ENCODE assay signal across 12 cellular contexts in the genomic region with DNA sequence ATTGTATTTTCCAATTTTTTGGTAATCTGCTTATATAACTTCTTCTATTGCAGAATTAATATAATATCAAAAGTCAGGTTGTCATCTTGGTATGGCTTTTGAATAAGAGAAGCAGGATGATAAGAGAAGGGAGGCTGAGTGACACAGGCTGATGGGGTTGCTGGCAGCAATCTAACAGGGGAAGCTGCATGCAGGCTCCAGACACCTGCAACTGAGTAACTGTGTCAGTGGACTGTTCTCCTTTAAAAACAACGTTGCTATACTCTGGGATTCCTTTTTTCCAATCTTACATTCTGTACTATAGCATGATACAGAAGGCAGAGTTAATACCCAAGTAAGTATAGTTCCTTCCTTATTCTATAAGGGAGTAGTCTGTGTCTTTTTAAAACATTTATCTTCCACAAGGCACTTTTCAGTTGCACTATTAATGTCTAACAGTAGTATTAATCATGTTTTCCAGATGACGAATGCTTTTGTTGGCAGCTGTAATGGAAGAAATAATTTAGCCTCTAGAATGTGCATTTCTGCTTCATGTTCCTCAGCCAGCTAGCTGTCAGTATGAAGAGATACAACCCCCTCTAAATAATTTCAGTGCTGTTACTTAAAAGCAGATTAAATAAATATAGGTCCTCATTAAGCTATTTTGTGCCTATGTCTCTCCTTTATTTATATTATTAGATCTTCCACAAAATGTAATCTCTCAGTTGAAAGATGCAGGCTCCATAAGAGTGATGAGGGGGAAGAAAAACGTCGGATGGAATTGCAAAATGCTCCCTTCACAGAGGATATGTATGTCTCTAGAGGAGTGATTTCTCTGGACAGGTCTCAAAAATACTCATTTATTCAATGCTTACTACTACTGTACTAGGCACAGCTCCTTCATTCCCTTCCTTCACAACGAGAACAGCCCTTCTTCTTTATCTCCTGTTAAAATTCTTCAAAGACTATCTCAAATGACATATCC. TPM values are rescaled to one million over a fixed set of nuclear protein-coding genes. Genes with fewer than 3 reads are reported as not detected.
DNase-seq lines count a peak whose midpoint lies in the region; ATAC-seq and TF ChIP-seq lines count a peak whose summit lies in the region.
"Had no signal": no experiment of that assay in that cellular context is flagged by ENCODE, and none has a peak within 500 bp of the region (broad histone marks: within the 10 kb centered on the region; RNA-seq: fewer than 3 reads in every experiment).

No MANE protein-coding gene starts in this region.

- DNase-seq in MCF 10A (ENCODE audit: unreplicated experiment), result peak; percentile 11
- DNase-seq in mammary epithelial cell, result no peak
- DNase-seq in dermis microvascular lymphatic vessel endothelial cell (ENCODE audit: low read depth in 2 of 2), result peak; percentile 81 to 86
- no peak for DNase-seq in left lobe of liver (ENCODE audit: low spot score)
- DNase-seq in uterus, result no peak
- no peak for DNase-seq in endothelial cell (ENCODE audit: low spot score)
- no peak for DNase-seq in activated T-cell treated with anti-CD3 and anti-CD28 coated beads, Interleukin-2, amount 50 U/mL, for 48 hours
- DNase-seq: activated CD4-positive, alpha-beta T cell treated with anti-CD3 and anti-CD28 coated beads, Interleukin-2, amount 50 U/mL, for 48 hours; stimulated activated CD4-positive, alpha-beta T cell treated with anti-CD3 and anti-CD28 coated beads, Interleukin-2, amount 100 ng/mL, for 48 hours; upper lobe of left lung had no signal

- H3K9ac ChIP-seq in mammary epithelial cell (ENCODE audit: insufficient read depth, low read length), result no peak overlapping the region

- H3K27ac Mint-ChIP-seq in MCF 10A (ENCODE audit: low read depth, unreplicated experiment), result no peak overlapping the region
- no peak overlapping the region for H3K27ac Mint-ChIP-seq in endothelial cell (ENCODE audit: unreplicated experiment)

- no peaks in the 10 kb centered on the region for H3K9me3 Mint-ChIP-seq in MCF 10A (ENCODE audit: unreplicated experiment)
- H3K9me3 Mint-ChIP-seq in endothelial cell (ENCODE audit: unreplicated experiment), result no peaks in the 10 kb centered on the region

- POLR2A ChIA-PET in MCF 10A (lab: Yijun Ruan, JAX), result interaction anchor here (0.6 to 0.8 kb wide), 2 partner anchors 10 to 123 kb away, joined by 3 read pairs; no protein-coding TSS in a partner anchor

- H3K4me3 Mint-ChIP-seq in MCF 10A (ENCODE audit: unreplicated experiment) (no peak overlapping the region), endothelial cell (ENCODE audit: unreplicated experiment) (no peak overlapping the region)

- H3K27ac ChIP-seq in mammary epithelial cell (ENCODE audit: insufficient read depth, low read depth, low read length) (no peak overlapping the region), uterus (peak overlapping the region; percentile 37 to 46)
- H3K27ac ChIP-seq: foreskin keratinocyte, upper lobe of left lung had no signal

- no peak for TF ChIP-seq POLR2A in uterus (IDR thresholded peaks at IDR 0.05)

- no TSS peak for BruUV-seq in MCF 10A (replicated peaks; lab: Mats Ljungman, UMichigan)
- no TSS peak for BruUV-seq in mammary epithelial cell (replicated peaks; lab: Mats Ljungman, UMichigan)

- in situ Hi-C loops in mammary epithelial cell (cut with MboI; ENCODE audit: low sequenced_read_pairs in 2 of 2), result no loop called here

- H3K4me3 ChIP-seq in mammary epithelial cell (replicated peaks in 1 of 3; ENCODE audit: insufficient read depth in 1 of 3, low read depth in 2 of 3, low read length in 3 of 3) (no peak overlapping the region), uterus (no peak overlapping the region)
- H3K4me3 ChIP-seq: upper lobe of left lung had no signal

- peaks cover 8% of the 10 kb centered on the region for H3K36me3 Mint-ChIP-seq in MCF 10A (ENCODE audit: insufficient read depth, unreplicated experiment)
- peaks cover 16% of the 10 kb centered on the region for H3K36me3 Mint-ChIP-seq in endothelial cell (ENCODE audit: low read depth, unreplicated experiment)

- H3K36me3 ChIP-seq in mammary epithelial cell (ENCODE audit: insufficient read depth, low read length), result no peaks in the 10 kb centered on the region
- no peaks in the 10 kb centered on the region for H3K36me3 ChIP-seq in uterus

- 59% methylated on average over 5 of the region's 5 CpGs for WGBS in mammary epithelial cell (ENCODE audit: low coverage, missing lambda C conversion rate)

- no peak for TF ChIP-seq CTCF in MCF 10A (IDR thresholded peaks at IDR 0.05; ENCODE audit: unreplicated experiment)
- TF ChIP-seq CTCF in mammary epithelial cell (conservative IDR thresholded peaks at IDR 0.05 in 1 of 2, IDR thresholded peaks at IDR 0.05 in 1 of 2; ENCODE audit: extremely low read depth in 1 of 2, insufficient read depth in 1 of 2, low read depth in 1 of 2, low read length in 2 of 2), result no peak
- TF ChIP-seq CTCF in uterus (IDR thresholded peaks at IDR 0.05), result no peak
- TF ChIP-seq CTCF in endothelial cell (IDR thresholded peaks at IDR 0.05; ENCODE audit: unreplicated experiment), result no peak

- no peaks in the 10 kb centered on the region for H4K20me1 ChIP-seq in mammary epithelial cell (ENCODE audit: insufficient read depth, low read length)

- intact Hi-C loops in MCF 10A (cut with micrococcal nuclease) (no loop called here), mammary epithelial cell (cut with micrococcal nuclease) (no loop called here), uterus (cut with DNase I; ENCODE audit: low total_unique reads) (no loop called here)

- H3K79me2 ChIP-seq in mammary epithelial cell (ENCODE audit: insufficient read depth, low read length), result no peaks in the 10 kb centered on the region

- CTCF ChIA-PET in MCF 10A (lab: Yijun Ruan, JAX) (interaction anchor here (0.6 kb wide), 1 partner anchor 379 kb away, joined by 3 read pairs; no protein-coding TSS in a partner anchor), mammary epithelial cell (lab: Charles Lee; ENCODE audit: low non-redundant PET) (no interaction called here)

- H3K4me1 Mint-ChIP-seq in MCF 10A (ENCODE audit: insufficient read depth, unreplicated experiment) (peaks cover 11% of the 10 kb centered on the region), endothelial cell (ENCODE audit: unreplicated experiment) (peaks cover 4% of the 10 kb centered on the region)

- no peaks in the 10 kb centered on the region for H3K9me3 ChIP-seq in mammary epithelial cell (replicated peaks; ENCODE audit: insufficient read depth, low read length)
- no peaks in the 10 kb centered on the region for H3K9me3 ChIP-seq in uterus
- H3K9me3 ChIP-seq: upper lobe of left lung had no signal

- H3K4me2 ChIP-seq in mammary epithelial cell (ENCODE audit: insufficient read depth, low read depth, low read length), result no peak overlapping the region

- no peaks in the 10 kb centered on the region for H3K4me1 ChIP-seq in mammary epithelial cell (ENCODE audit: insufficient read depth, low read length)
- peaks cover 4 to 6% of the 10 kb centered on the region in 2 donors for H3K4me1 ChIP-seq in uterus
- H3K4me1 ChIP-seq: foreskin keratinocyte had no signal

- dilution Hi-C loops in mammary epithelial cell (cut with HindIII; ENCODE audit: low sequenced_read_pairs), result no loop called here

- H2AFZ ChIP-seq in mammary epithelial cell (ENCODE audit: low read depth, low read length), result no peak overlapping the region

- H3K27me3 Mint-ChIP-seq in MCF 10A (ENCODE audit: insufficient read depth, unreplicated experiment), result no peaks in the 10 kb centered on the region
- no peaks in the 10 kb centered on the region for H3K27me3 Mint-ChIP-seq in endothelial cell (ENCODE audit: unreplicated experiment)

- H3K27me3 ChIP-seq in mammary epithelial cell (ENCODE audit: insufficient read depth, low read length) (no peaks in the 10 kb centered on the region), uterus (no peaks in the 10 kb centered on the region)
- H3K27me3 ChIP-seq: foreskin keratinocyte, upper lobe of left lung had no signal

- ATAC-seq in left lobe of liver, result peak; percentile 15
- no peak for ATAC-seq in GM19328 (IDR thresholded peaks at IDR 0.05; ENCODE audit: unreplicated experiment)
- ATAC-seq: foreskin keratinocyte had no signal

RNA-seq across cellular contexts. Expression of a gene that starts 50.8 kb away (rescaled TPM):
- 9.9 and 11.2 TPM in 2 replicates for total RNA-seq in MCF 10A (2022)
- total RNA-seq in mammary epithelial cell, result 10 to 100 TPM in 1 of 2 donors, 1 to 10 TPM in 1; 3.3 to 23.0 TPM
- polyA plus RNA-seq in mammary epithelial cell, result 10.9 TPM
- 2.4 TPM for polyA minus RNA-seq in mammary epithelial cell
- total RNA-seq in dermis microvascular lymphatic vessel endothelial cell, result 4.7 and 8.9 TPM in 2 replicates
- 23.4 TPM for total RNA-seq in left lobe of liver
- 10 to 100 TPM; 20.7 to 57.6 (median 32.3) TPM for total RNA-seq in uterus
- total RNA-seq in endothelial cell (ENCODE audit: unreplicated experiment), result 51.0 TPM

Comparison
In these comparisons a context has a peak if more than half of its experiments do, and no peak if none do; other contexts are left out.
1. DNase-seq: peak in MCF 10A (single experiment) and dermis microvascular lymphatic vessel endothelial cell (2 of 2); none in mammary epithelial cell (single experiment), left lobe of liver (single experiment), uterus (0 of 2), endothelial cell (single experiment) and activated T-cell treated with anti-CD3 and anti-CD28 coated beads, Interleukin-2, amount 50 U/mL, for 48 hours (0 of 2).